Comparison of ENCODE assay signal across 8 cellular contexts in genomic region chr17:35242805-35243458, GRCh38. TPM values are rescaled to one million over a fixed set of nuclear protein-coding genes. Genes with fewer than 3 reads are reported as not detected.
DNase-seq lines count a peak whose midpoint lies in the region; ATAC-seq and TF ChIP-seq lines count a peak whose summit lies in the region.

TSS of gene SLFN5 (plus strand) at chr17:35243072. CDS start at chr17:35258691, 15,619 bp downstream.

- H3K36me3 ChIP-seq in effector memory CD4-positive, alpha-beta T cell (ENCODE audit: control insufficient read depth, insufficient read depth, low read length), result peaks cover 13% of the 10 kb centered on the region
- peaks cover 0 to 4% of the 10 kb centered on the region in 2 donors for H3K36me3 ChIP-seq in lung (ENCODE audit: control insufficient read depth in 2 of 2, insufficient read depth in 2 of 2, low read length in 2 of 2)

- H3K4me3 ChIP-seq in effector memory CD4-positive, alpha-beta T cell (ENCODE audit: insufficient read depth, low read depth, low read length, poor library complexity, severe bottlenecking), result peak within 1 kb of the TSS; percentile 86
- peak within 1 kb of the TSS; percentile 72 for H3K4me3 ChIP-seq in lung

- H3K9me3 ChIP-seq in effector memory CD4-positive, alpha-beta T cell (ENCODE audit: control insufficient read depth, low read length), result no peaks in the 10 kb centered on the region
- H3K9me3 ChIP-seq in lung (ENCODE audit: control insufficient read depth in 2 of 2, insufficient read depth in 1 of 2, low read length in 1 of 2), result no peaks in the 10 kb centered on the region

- CTCF ChIA-PET in activated CD8-positive, alpha-beta memory T cell treated with anti-CD3 and anti-CD28 coated beads for 36 hours (lab: Charles Lee), result interaction anchor here (0.7 kb wide), 1 partner anchor 29 kb away, joined by 3 read pairs; no protein-coding TSS in a partner anchor

- 0% methylated on average over 39 of the region's 39 CpGs for WGBS in lung, 2 donors

- peaks cover 32% of the 10 kb centered on the region for H3K4me1 ChIP-seq in effector memory CD4-positive, alpha-beta T cell (ENCODE audit: control insufficient read depth, insufficient read depth, low read length, poor library complexity, severe bottlenecking)
- peaks cover 0 to 10% of the 10 kb centered on the region in 2 donors for H3K4me1 ChIP-seq in lung (ENCODE audit: control insufficient read depth in 2 of 2, insufficient read depth in 2 of 2, low read length in 2 of 2)

- POLR2A ChIA-PET in activated CD8-positive, alpha-beta memory T cell treated with anti-CD3 and anti-CD28 coated beads for 36 hours (lab: Charles Lee), result interaction anchor here (0.7 to 1.9 kb wide), 8 partner anchors 25 to 297 kb away, joined by 3 to 8 read pairs (median 4); partner anchors contain the start of gene SLFN12L

- ATAC-seq in HG03378 (IDR thresholded peaks at IDR 0.05; ENCODE audit: unreplicated experiment) (peak; percentile 55), lung (ENCODE audit: insufficient read depth, low FRiP score) (peak; percentile 90)

- no peaks in the 10 kb centered on the region for H3K27me3 ChIP-seq in effector memory CD4-positive, alpha-beta T cell (replicated peaks; ENCODE audit: control insufficient read depth, insufficient read depth, low read length, poor library complexity, severe bottlenecking)
- no peaks in the 10 kb centered on the region for H3K27me3 ChIP-seq in lung (ENCODE audit: control insufficient read depth, insufficient read depth)

- peak within 1 kb of the TSS; percentile 99 for H3K27ac ChIP-seq in effector memory CD4-positive, alpha-beta T cell (ENCODE audit: insufficient read depth, low read length, poor library complexity, severe bottlenecking)
- H3K27ac ChIP-seq in lung (ENCODE audit: low read depth in 1 of 2, low read length in 1 of 2), result peak within 1 kb of the TSS; percentile 94 to 98

- DNase-seq in Ammon's horn (ENCODE audit: low spot score) (peak; percentile 94), NCI-H774 (lab: John Stamatoyannopoulos, UW) (peak; percentile 82), lung (ENCODE audit: low spot score) (peak; percentile 96)
- DNase-seq in effector memory CD4-positive, alpha-beta T cell, result peak; percentile 90 to 91 (median 90)
- peak; percentile 77 to 92 (median 86) for DNase-seq in stimulated activated CD4-positive, alpha-beta T cell treated with anti-CD3 and anti-CD28 coated beads, TNF-alpha, amount 100 ng/mL, for 24 hours (ENCODE audit: low read depth in 3 of 3)

- TF ChIP-seq CTCF in lung (IDR thresholded peaks at IDR 0.05; ENCODE audit: control extremely low read depth, extremely low read depth), result no peak

- peak; percentile 100 for TF ChIP-seq POLR2A in GM19099 (IDR thresholded peaks at IDR 0.05; ENCODE audit: extremely low read depth, insufficient read length, low read depth)

RNA-seq across cellular contexts. Expression of gene SLFN5, which starts in this region (rescaled TPM):
- total RNA-seq in activated CD8-positive, alpha-beta memory T cell treated with anti-CD3 and anti-CD28 coated beads for 36 hours, result 10 to 100 TPM; 13.2 to 14.5 TPM
- 10 to 100 TPM; 42.4 to 51.7 TPM for total RNA-seq in lung
- polyA plus RNA-seq in lung, result 10 to 100 TPM in 1 of 2 donors, 1 to 10 TPM in 1; 8.5 to 19.2 TPM

Comparison
In these comparisons a context has a peak if more than half of its experiments do, and no peak if none do; other contexts are left out.
1. Peak in every context shown above with its lines: DNase-seq, ATAC-seq, H3K4me3 ChIP-seq and H3K27ac ChIP-seq.